ENCODE assay signal across 1 cellular context in the genomic region with DNA sequence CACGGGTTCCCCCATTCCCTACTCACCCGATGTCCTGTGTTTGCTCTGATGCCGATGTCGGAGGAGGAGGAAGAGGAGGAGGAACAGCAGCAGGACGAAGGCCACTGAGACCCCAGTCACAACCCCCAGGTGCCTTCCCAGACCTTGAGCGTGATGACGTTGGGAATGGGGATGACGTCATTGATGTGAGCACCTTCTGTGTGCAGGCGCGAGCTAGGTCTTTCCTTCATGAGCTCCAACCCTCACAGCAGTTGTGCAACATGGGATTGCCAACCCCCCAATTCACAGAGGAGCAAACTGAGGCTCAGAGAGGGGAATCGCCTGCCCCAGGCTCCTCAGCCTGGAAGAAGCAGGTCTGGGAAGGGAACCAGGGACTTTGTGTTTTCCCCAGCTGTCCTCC.
TF ChIP-seq lines count a peak whose summit lies in the region.

No MANE protein-coding gene starts in this region.

TF ChIP-seq in HepG2, 621 proteins besides CTCF, POLR2A, EP300 and RAD21:
- TF ChIP-seq ZNF674 (CRISPR knock-in tag; IDR thresholded peaks at IDR 0.05; ENCODE audit: low read depth) (no peak), CREB1 (IDR thresholded peaks at IDR 0.05) (peak; percentile 97), CREB1 (CRISPR knock-in tag; IDR thresholded peaks at IDR 0.05) (no peak), NFYC (CRISPR knock-in tag; IDR thresholded peaks at IDR 0.05) (no peak), ZNF577 (CRISPR knock-in tag; IDR thresholded peaks at IDR 0.05; ENCODE audit: borderline replicate concordance, low read depth) (no peak), GTF2F1 (IDR thresholded peaks at IDR 0.05; ENCODE audit: low read length) (no peak), ATF7 (IDR thresholded peaks at IDR 0.05) (peak; percentile 100), ATF7 (CRISPR knock-in tag; IDR thresholded peaks at IDR 0.05) (no peak), EZH2 (conservative IDR thresholded peaks at IDR 0.05; ENCODE audit: low read depth, low read length) (peak; percentile 66; the same call in 1 of the 2 replicates), ZNF7 (CRISPR knock-in tag; IDR thresholded peaks at IDR 0.05) (peak; percentile 67; the same call in 1 of the 2 replicates), MYC (CRISPR knock-in tag; IDR thresholded peaks at IDR 0.05; ENCODE audit: borderline replicate concordance) (no peak), ATF1 (CRISPR knock-in tag; IDR thresholded peaks at IDR 0.05) (no peak)
- TF ChIP-seq, protein P1, sequence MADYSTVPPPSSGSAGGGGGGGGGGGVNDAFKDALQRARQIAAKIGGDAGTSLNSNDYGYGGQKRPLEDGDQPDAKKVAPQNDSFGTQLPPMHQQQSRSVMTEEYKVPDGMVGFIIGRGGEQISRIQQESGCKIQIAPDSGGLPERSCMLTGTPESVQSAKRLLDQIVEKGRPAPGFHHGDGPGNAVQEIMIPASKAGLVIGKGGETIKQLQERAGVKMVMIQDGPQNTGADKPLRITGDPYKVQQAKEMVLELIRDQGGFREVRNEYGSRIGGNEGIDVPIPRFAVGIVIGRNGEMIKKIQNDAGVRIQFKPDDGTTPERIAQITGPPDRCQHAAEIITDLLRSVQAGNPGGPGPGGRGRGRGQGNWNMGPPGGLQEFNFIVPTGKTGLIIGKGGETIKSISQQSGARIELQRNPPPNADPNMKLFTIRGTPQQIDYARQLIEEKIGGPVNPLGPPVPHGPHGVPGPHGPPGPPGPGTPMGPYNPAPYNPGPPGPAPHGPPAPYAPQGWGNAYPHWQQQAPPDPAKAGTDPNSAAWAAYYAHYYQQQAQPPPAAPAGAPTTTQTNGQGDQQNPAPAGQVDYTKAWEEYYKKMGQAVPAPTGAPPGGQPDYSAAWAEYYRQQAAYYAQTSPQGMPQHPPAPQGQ (CRISPR knock-in tag; IDR thresholded peaks at IDR 0.05; ENCODE audit: borderline replicate concordance): no peak
- TF ChIP-seq, protein P2, sequence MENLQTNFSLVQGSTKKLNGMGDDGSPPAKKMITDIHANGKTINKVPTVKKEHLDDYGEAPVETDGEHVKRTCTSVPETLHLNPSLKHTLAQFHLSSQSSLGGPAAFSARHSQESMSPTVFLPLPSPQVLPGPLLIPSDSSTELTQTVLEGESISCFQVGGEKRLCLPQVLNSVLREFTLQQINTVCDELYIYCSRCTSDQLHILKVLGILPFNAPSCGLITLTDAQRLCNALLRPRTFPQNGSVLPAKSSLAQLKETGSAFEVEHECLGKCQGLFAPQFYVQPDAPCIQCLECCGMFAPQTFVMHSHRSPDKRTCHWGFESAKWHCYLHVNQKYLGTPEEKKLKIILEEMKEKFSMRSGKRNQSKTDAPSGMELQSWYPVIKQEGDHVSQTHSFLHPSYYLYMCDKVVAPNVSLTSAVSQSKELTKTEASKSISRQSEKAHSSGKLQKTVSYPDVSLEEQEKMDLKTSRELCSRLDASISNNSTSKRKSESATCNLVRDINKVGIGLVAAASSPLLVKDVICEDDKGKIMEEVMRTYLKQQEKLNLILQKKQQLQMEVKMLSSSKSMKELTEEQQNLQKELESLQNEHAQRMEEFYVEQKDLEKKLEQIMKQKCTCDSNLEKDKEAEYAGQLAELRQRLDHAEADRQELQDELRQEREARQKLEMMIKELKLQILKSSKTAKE (CRISPR knock-in tag; IDR thresholded peaks at IDR 0.05; ENCODE audit: borderline replicate concordance): no peak
- TF ChIP-seq, protein P3, sequence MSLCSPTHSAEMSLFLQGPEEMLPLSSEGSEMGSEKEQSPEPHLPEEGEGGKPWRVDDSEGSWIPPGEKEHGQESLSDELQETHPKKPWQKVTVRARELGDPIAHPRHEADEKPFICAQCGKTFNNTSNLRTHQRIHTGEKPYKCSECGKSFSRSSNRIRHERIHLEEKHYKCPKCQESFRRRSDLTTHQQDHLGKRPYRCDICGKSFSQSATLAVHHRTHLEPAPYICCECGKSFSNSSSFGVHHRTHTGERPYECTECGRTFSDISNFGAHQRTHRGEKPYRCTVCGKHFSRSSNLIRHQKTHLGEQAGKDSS (CRISPR knock-in tag; IDR thresholded peaks at IDR 0.05; ENCODE audit: borderline replicate concordance, low read depth): no peak
